8 cellular contexts compared by ENCODE assay signal in the genomic region with DNA sequence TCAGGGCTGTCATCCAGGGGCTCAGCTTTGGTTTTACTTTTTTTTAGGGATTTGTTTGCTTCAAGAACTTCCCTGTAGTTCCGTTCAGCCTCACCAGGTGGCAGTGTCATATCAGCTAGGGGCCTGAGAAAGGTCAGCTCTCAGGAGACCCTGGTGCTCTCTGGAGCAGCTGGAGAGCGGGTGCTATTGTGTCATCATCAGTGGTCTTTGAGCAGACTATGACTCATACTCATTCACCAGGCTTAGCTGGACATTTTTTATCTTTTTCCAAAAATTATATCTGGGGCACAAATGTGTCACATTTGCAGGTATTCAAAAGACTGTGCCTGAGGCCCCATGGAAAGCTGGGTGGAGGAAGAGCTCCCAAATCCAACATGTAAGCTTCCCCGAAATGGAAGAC. TPM values are rescaled to one million over a fixed set of nuclear protein-coding genes. Genes with fewer than 3 reads are reported as not detected.
A peak's percentile ranks its signal among the peaks of the same experiment; 100 is the strongest.
DNase-seq lines count a peak whose midpoint lies in the region; ATAC-seq, FAIRE-seq and TF ChIP-seq lines count a peak whose summit lies in the region.

No MANE protein-coding gene starts in this region.

- peak; percentile 51 to 93 (median 84) for TF ChIP-seq CTCF in dorsolateral prefrontal cortex (IDR thresholded peaks at IDR 0.05 in 54 of 56, conservative IDR thresholded peaks at IDR 0.05 in 2 of 56; ENCODE audit: low read depth in 1 of 56, partially characterized antibody in 56 of 56)

- no peak for ATAC-seq in HG03135 (IDR thresholded peaks at IDR 0.05; ENCODE audit: unreplicated experiment)

- H3K4me3 ChIP-seq in dorsolateral prefrontal cortex, result no peak overlapping the region

- peak overlapping the region in 3 of 59 donors; percentile 1 to 27 (median 14) for H3K27ac ChIP-seq in dorsolateral prefrontal cortex

- intact Hi-C loops in dorsolateral prefrontal cortex (cut with DNase I), result loop anchor here (1.0 kb wide), 1 partner anchor 84 kb away; no protein-coding TSS in a partner anchor

- peak; percentile 52 to 55 for DNase-seq in activated T-cell treated with anti-CD3 and anti-CD28 coated beads, Interleukin-2, amount 50 U/mL, for 48 hours
- no peak for DNase-seq in activated T-cell treated with anti-CD3 and anti-CD28 coated beads for 4 hours
- DNase-seq in KG1 (lab: John Stamatoyannopoulos, UW), result peak; percentile 23
- DNase-seq in RCC 7860 (ENCODE audit: low spot score), result peak; percentile 60
- peak; percentile 32 to 83 (median 68) for DNase-seq in dorsolateral prefrontal cortex
- DNase-seq in middle frontal gyrus (ENCODE audit: extremely low spot score, low spot score), result peak; percentile 14
- DNase-seq in mesenteric fat pad (ENCODE audit: low spot score), result no peak

- peak; percentile 4 for FAIRE-seq in RCC 7860 (lab: Jason Lieb, UNC)

- no peaks in the 10 kb centered on the region for H3K27me3 ChIP-seq in dorsolateral prefrontal cortex

RNA-seq across cellular contexts. Expression of a gene that starts 24.4 kb away (rescaled TPM):
- total RNA-seq in dorsolateral prefrontal cortex, result 10 to 100 TPM; 11.3 to 29.3 (median 18.7) TPM
- 3.6 TPM for total RNA-seq in mesenteric fat pad

RNA-seq across cellular contexts. Expression of a gene that starts 42.5 kb away (rescaled TPM):
- total RNA-seq in dorsolateral prefrontal cortex, result 10 to 100 TPM in 36 of 120 experiments, 1 to 10 TPM in 84; 4.2 to 20.6 (median 8.8) TPM
- 0.39 TPM for total RNA-seq in mesenteric fat pad

Comparison
In these comparisons a context has a peak if more than half of its experiments do, and no peak if none do; other contexts are left out.
1. DNase-seq: peak in activated T-cell treated with anti-CD3 and anti-CD28 coated beads, Interleukin-2, amount 50 U/mL, for 48 hours (2 of 2), KG1 (single experiment), RCC 7860 (single experiment), dorsolateral prefrontal cortex (10 of 10) and middle frontal gyrus (single experiment); none in activated T-cell treated with anti-CD3 and anti-CD28 coated beads for 4 hours (single experiment) and mesenteric fat pad (single experiment).